Comparison of ENCODE assay signal across 14 cellular contexts in the genomic region with DNA sequence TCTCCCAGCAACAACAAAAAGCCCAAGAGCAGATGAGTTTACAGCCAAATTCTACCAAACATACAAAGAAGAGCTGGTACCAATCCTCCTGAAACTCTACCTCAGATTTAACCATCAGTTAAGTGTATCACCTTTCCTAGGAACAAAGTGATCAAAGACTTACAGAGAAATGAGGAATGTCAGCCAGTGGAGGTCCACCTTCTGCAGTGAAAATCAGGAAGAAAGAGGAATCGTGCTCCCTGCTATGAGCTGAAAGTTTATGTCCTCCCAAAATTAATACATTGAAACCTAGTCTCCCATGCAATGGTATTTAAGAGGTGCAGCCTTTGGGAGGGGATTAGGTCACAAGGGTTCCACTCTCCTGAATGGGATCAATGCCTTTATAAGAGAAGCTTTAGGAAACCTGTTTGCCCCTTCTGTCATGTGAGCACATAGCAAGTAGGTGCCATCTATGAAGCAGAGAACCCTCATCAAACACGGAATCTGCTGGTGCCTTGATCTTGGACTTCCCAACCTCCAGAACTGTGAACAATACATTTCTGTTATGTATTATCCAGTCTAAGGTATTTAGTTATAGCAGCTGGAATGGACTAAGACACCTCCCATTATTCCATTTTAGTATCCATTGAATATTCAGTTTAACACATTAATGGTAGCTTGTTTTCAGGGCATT.
DNase-seq lines count a peak whose midpoint lies in the region; ATAC-seq and TF ChIP-seq lines count a peak whose summit lies in the region.
"Had no signal": no experiment of that assay in that cellular context is flagged by ENCODE, and none has a peak within 500 bp of the region (broad histone marks: within the 10 kb centered on the region; RNA-seq: fewer than 3 reads in every experiment).

No MANE protein-coding gene starts in this region.

- no peak for ATAC-seq in RWPE2 (ENCODE audit: low read depth)
- no peak for ATAC-seq in HG03521 (IDR thresholded peaks at IDR 0.05; ENCODE audit: unreplicated experiment)
- ATAC-seq in GM21723 (IDR thresholded peaks at IDR 0.05; ENCODE audit: unreplicated experiment): no peak
- ATAC-seq in HG03097 (IDR thresholded peaks at IDR 0.05; ENCODE audit: low FRiP score, unreplicated experiment): no peak
- ATAC-seq: activated CD4-positive, alpha-beta T cell treated with anti-CD3 and anti-CD28 coated beads for 36 hours; left ventricle myocardium superior had no signal

- no peak overlapping the region for H3K4me2 ChIP-seq in osteoblast (ENCODE audit: insufficient read depth, low read length)

- DNase-seq in DMS 273 treated with DMSO at 0.1 percent for 48 hours (lab: John Stamatoyannopoulos, UW): peak; percentile 10
- no peak for DNase-seq in RWPE2 (ENCODE audit: low spot score)
- peak; percentile 35 for DNase-seq in fibroblast of peridontal ligament (ENCODE audit: extremely low read depth)
- DNase-seq in osteoblast (ENCODE audit: insufficient read length, low spot score, missing footprints): no peak
- DNase-seq: aorta; foreskin melanocyte; left ventricle myocardium superior; NCI-H1105 treated with DMSO at 0.1 percent for 48 hours; stimulated activated naive CD4-positive, alpha-beta T cell treated with Interleukin-2 at 50 U/mL for 16 hours; tibial artery had no signal

- peaks cover 12% of the 10 kb centered on the region for H3K4me1 ChIP-seq in RWPE2 (ENCODE audit: insufficient read depth, poor library complexity, severe bottlenecking)
- H3K4me1 ChIP-seq in osteoblast (ENCODE audit: insufficient read depth, low read length): peaks cover 10% of the 10 kb centered on the region
- H3K4me1 ChIP-seq: tibial artery had no signal

- H3K36me3 ChIP-seq in RWPE2 (ENCODE audit: low read depth) (no peaks in the 10 kb centered on the region), osteoblast (ENCODE audit: insufficient read depth, low read length) (no peaks in the 10 kb centered on the region)
- H3K36me3 ChIP-seq: tibial artery had no signal

- H4K20me1 ChIP-seq in osteoblast (ENCODE audit: insufficient read depth, low read length): no peaks in the 10 kb centered on the region

- no peaks in the 10 kb centered on the region for H3K79me2 ChIP-seq in osteoblast (ENCODE audit: insufficient read depth, low read length)

- H3K9me3 ChIP-seq in RWPE2 (ENCODE audit: severe bottlenecking) (no peaks in the 10 kb centered on the region), osteoblast (ENCODE audit: low read depth, low read length) (no peaks in the 10 kb centered on the region)
- H3K9me3 ChIP-seq: tibial artery had no signal

- H3K27ac ChIP-seq in RWPE2 (ENCODE audit: poor library complexity, severe bottlenecking) (peak overlapping the region; percentile 93), osteoblast (ENCODE audit: low read depth, low read length) (no peak overlapping the region)
- H3K27ac ChIP-seq: tibial artery had no signal

- TF ChIP-seq CTCF in RWPE2 (IDR thresholded peaks at IDR 0.05; ENCODE audit: poor library complexity, severe bottlenecking) (no peak), osteoblast (IDR thresholded peaks at IDR 0.05; ENCODE audit: extremely low read depth, low read depth, low read length) (peak; percentile 24)

- H2AFZ ChIP-seq in osteoblast (ENCODE audit: low read length): no peak overlapping the region

- H3K27me3 ChIP-seq in RWPE2 (ENCODE audit: insufficient read depth, poor library complexity, severe bottlenecking): no peaks in the 10 kb centered on the region
- H3K27me3 ChIP-seq in osteoblast (ENCODE audit: insufficient read depth, low read length): no peaks in the 10 kb centered on the region

- no peak overlapping the region for H3K4me3 ChIP-seq in RWPE2 (ENCODE audit: severe bottlenecking)
- H3K4me3 ChIP-seq in osteoblast (ENCODE audit: insufficient read depth, low read length): no peak overlapping the region
- H3K4me3 ChIP-seq: tibial artery had no signal

Comparison
In these comparisons a context has a peak if more than half of its experiments do, and no peak if none do; other contexts are left out.
1. DNase-seq: peak in DMS 273 treated with DMSO at 0.1 percent for 48 hours (single experiment) and fibroblast of peridontal ligament (single experiment); none in RWPE2 (single experiment) and osteoblast (single experiment).